In the genomic region with DNA sequence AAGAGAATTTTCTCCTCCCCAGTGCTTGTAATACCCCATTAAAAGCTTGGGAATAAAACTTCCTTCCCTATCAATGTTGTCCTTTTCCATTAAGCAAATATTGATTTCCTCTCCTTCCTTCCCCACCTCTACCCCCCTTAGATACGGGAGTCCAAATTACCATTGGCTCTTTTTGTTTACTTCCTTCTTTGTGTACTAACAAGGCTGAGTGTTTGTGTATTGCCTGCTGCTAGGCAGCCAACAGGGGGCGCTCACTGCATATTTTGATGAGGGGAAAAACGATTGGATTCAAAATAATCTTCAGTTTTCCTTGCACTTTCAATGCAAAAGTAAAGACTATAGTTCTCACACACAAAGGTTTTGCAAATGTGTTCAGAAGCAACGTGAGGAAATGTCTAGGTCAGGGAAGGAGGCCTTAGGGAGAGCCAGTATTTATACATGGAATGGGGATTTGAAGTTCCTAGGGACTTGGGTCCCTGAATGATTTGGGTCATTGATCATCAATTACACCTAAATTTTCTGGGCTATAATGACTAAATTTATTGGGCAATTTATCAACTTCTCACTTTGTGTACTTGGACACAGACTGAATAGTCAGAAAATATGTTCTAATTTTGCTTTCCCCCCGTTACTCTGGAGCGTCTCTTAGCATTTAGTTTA, we compare ENCODE assay signal across 8 cellular contexts. TPM values are rescaled to one million over a fixed set of nuclear protein-coding genes. Genes with fewer than 3 reads are reported as not detected.
DNase-seq lines count a peak whose midpoint lies in the region; ATAC-seq and TF ChIP-seq lines count a peak whose summit lies in the region.

No MANE protein-coding gene starts in this region.

- H3K4me3 Mint-ChIP-seq in activated CD4-positive, alpha-beta T cell treated with anti-CD3 and anti-CD28 coated beads, Interleukin-2, amount 10 ng/mL, durations not matched to agents 7 days and 5 days: no peak overlapping the region
- H3K4me3 Mint-ChIP-seq in naive thymus-derived CD4-positive, alpha-beta T cell: no peak overlapping the region

- no peaks in the 10 kb centered on the region for H3K36me3 Mint-ChIP-seq in activated CD4-positive, alpha-beta T cell treated with anti-CD3 and anti-CD28 coated beads, Interleukin-2, amount 10 ng/mL, durations not matched to agents 7 days and 5 days (ENCODE audit: low read depth)
- H3K36me3 Mint-ChIP-seq in naive thymus-derived CD4-positive, alpha-beta T cell: no peaks in the 10 kb centered on the region

- H3K27ac ChIP-seq in naive thymus-derived CD4-positive, alpha-beta T cell (ENCODE audit: low read depth, low read length): no peak overlapping the region
- H3K27ac ChIP-seq in tibial nerve: no peak overlapping the region

- DNase-seq in AG08396 (ENCODE audit: low spot score): peak; percentile 48
- DNase-seq in NCI-H2227 treated with DMSO at 0.1 percent for 48 hours (lab: John Stamatoyannopoulos, UW): peak; percentile 32
- peak; percentile 58 for DNase-seq in activated CD4-positive, alpha-beta T cell treated with anti-CD3 and anti-CD28 coated beads, Interleukin-2, amount 10 ng/mL, durations not matched to agents 7 days and 5 days
- peak; percentile 63 for DNase-seq in epithelial cell of esophagus (ENCODE audit: low read depth)
- DNase-seq in naive thymus-derived CD4-positive, alpha-beta T cell: peak in 3 of 9 donors; percentile 9 to 38 (median 19)
- peak; percentile 50 to 73 for DNase-seq in tibial nerve (ENCODE audit: low spot score in 2 of 2)

- no peaks in the 10 kb centered on the region for H3K27me3 ChIP-seq in naive thymus-derived CD4-positive, alpha-beta T cell (ENCODE audit: control insufficient read depth in 2 of 2, insufficient read depth in 2 of 2, low read length in 2 of 2)
- H3K27me3 ChIP-seq in tibial nerve: no peaks in the 10 kb centered on the region

- no peaks in the 10 kb centered on the region for H3K9me3 Mint-ChIP-seq in activated CD4-positive, alpha-beta T cell treated with anti-CD3 and anti-CD28 coated beads, Interleukin-2, amount 10 ng/mL, durations not matched to agents 7 days and 5 days
- no peaks in the 10 kb centered on the region for H3K9me3 Mint-ChIP-seq in naive thymus-derived CD4-positive, alpha-beta T cell

- POLR2A ChIA-PET in activated CD4-positive, alpha-beta T cell treated with anti-CD3 and anti-CD28 coated beads, Interleukin-2, amount 10 ng/mL, durations not matched to agents 7 days and 5 days (lab: Charles Lee): no interaction called here
- POLR2A ChIA-PET in naive thymus-derived CD4-positive, alpha-beta T cell (lab: Charles Lee): no interaction called here

- H3K4me3 ChIP-seq in epithelial cell of esophagus (ENCODE audit: low read length) (no peak overlapping the region), tibial nerve (no peak overlapping the region)
- H3K4me3 ChIP-seq in naive thymus-derived CD4-positive, alpha-beta T cell (ENCODE audit: low read length): no peak overlapping the region

- TF ChIP-seq CTCF in epithelial cell of esophagus (IDR thresholded peaks at IDR 0.05; ENCODE audit: insufficient read depth, low read depth, low read length, missing control alignments): peak; percentile 97
- TF ChIP-seq CTCF in tibial nerve (IDR thresholded peaks at IDR 0.05): peak; percentile 67 to 82 (median 72)

- H3K27ac Mint-ChIP-seq in activated CD4-positive, alpha-beta T cell treated with anti-CD3 and anti-CD28 coated beads, Interleukin-2, amount 10 ng/mL, durations not matched to agents 7 days and 5 days: no peak overlapping the region
- no peak overlapping the region for H3K27ac Mint-ChIP-seq in naive thymus-derived CD4-positive, alpha-beta T cell

- H3K27me3 Mint-ChIP-seq in activated CD4-positive, alpha-beta T cell treated with anti-CD3 and anti-CD28 coated beads, Interleukin-2, amount 10 ng/mL, durations not matched to agents 7 days and 5 days: peaks cover 4% of the 10 kb centered on the region
- peaks cover 7 to 20% (median 16%) of the 10 kb centered on the region in 5 donors for H3K27me3 Mint-ChIP-seq in naive thymus-derived CD4-positive, alpha-beta T cell

- no peaks in the 10 kb centered on the region for H3K36me3 ChIP-seq in naive thymus-derived CD4-positive, alpha-beta T cell (ENCODE audit: control insufficient read depth in 2 of 3, insufficient read depth in 3 of 3, low read length in 3 of 3)
- H3K36me3 ChIP-seq in tibial nerve: no peaks in the 10 kb centered on the region

- peak; percentile 92 for ATAC-seq in GM18502 (IDR thresholded peaks at IDR 0.05; ENCODE audit: poor library complexity, unreplicated experiment)
- peak; percentile 76 for ATAC-seq in HG02981 (IDR thresholded peaks at IDR 0.05; ENCODE audit: unreplicated experiment)
- ATAC-seq in naive thymus-derived CD4-positive, alpha-beta T cell: peak; percentile 41

- H3K9me3 ChIP-seq in naive thymus-derived CD4-positive, alpha-beta T cell (ENCODE audit: control insufficient read depth in 2 of 3, low read length in 3 of 3): no peaks in the 10 kb centered on the region
- H3K9me3 ChIP-seq in tibial nerve: no peaks in the 10 kb centered on the region

- no peaks in the 10 kb centered on the region for H3K4me1 ChIP-seq in naive thymus-derived CD4-positive, alpha-beta T cell (ENCODE audit: control insufficient read depth in 2 of 2, insufficient read depth in 2 of 2, low read length in 2 of 2)
- peaks cover 0 to 4% (median 0%) of the 10 kb centered on the region in 4 donors for H3K4me1 ChIP-seq in tibial nerve

- WGBS in tibial nerve, 2 donors: 26 to 30% methylated on average over 6 of the region's 6 CpGs

- H3K4me1 Mint-ChIP-seq in activated CD4-positive, alpha-beta T cell treated with anti-CD3 and anti-CD28 coated beads, Interleukin-2, amount 10 ng/mL, durations not matched to agents 7 days and 5 days: no peaks in the 10 kb centered on the region
- H3K4me1 Mint-ChIP-seq in naive thymus-derived CD4-positive, alpha-beta T cell: peaks cover 0 to 8% (median 0%) of the 10 kb centered on the region in 7 donors

- CTCF ChIA-PET in activated CD4-positive, alpha-beta T cell treated with anti-CD3 and anti-CD28 coated beads, Interleukin-2, amount 10 ng/mL, durations not matched to agents 7 days and 5 days (lab: Charles Lee): interaction anchor here (0.6 to 0.9 kb wide), 2 partner anchors 10 to 610 kb away, joined by 3 to 4 read pairs; no protein-coding TSS in a partner anchor
- CTCF ChIA-PET in naive thymus-derived CD4-positive, alpha-beta T cell (lab: Charles Lee): no interaction called here

- intact Hi-C loops in naive thymus-derived CD4-positive, alpha-beta T cell (cut with micrococcal nuclease): loop anchor here (1.0 to 2.0 kb wide), 3 partner anchors 135 to 588 kb away; no protein-coding TSS in a partner anchor

- TF ChIP-seq POLR2A in tibial nerve (IDR thresholded peaks at IDR 0.05): no peak

- TF ChIP-seq EP300 in tibial nerve (IDR thresholded peaks at IDR 0.05): no peak

RNA-seq across cellular contexts. Expression of a gene that starts 23.6 kb away (rescaled TPM):
- 10 to 100 TPM; 50.1 to 50.8 TPM for total RNA-seq in activated CD4-positive, alpha-beta T cell treated with anti-CD3 and anti-CD28 coated beads, Interleukin-2, amount 10 ng/mL, durations not matched to agents 7 days and 5 days
- 10 to 100 TPM; 37.1 to 65.0 (median 64.5) TPM for total RNA-seq in naive thymus-derived CD4-positive, alpha-beta T cell
- polyA plus RNA-seq in naive thymus-derived CD4-positive, alpha-beta T cell: 10 to 100 TPM; 33.1 to 34.6 TPM
- total RNA-seq in tibial nerve: 10 to 100 TPM; 31.2 to 47.5 (median 47.2) TPM

RNA-seq across cellular contexts. Expression of a gene that starts 45.1 kb away (rescaled TPM):
- under 1 TPM in 1 of 2 experiments, not detected in 1; 0.12 TPM for total RNA-seq in activated CD4-positive, alpha-beta T cell treated with anti-CD3 and anti-CD28 coated beads, Interleukin-2, amount 10 ng/mL, durations not matched to agents 7 days and 5 days
- under 1 TPM in 1 of 5 experiments, not detected in 4; 0.24 TPM for total RNA-seq in naive thymus-derived CD4-positive, alpha-beta T cell
- not detected for polyA plus RNA-seq in naive thymus-derived CD4-positive, alpha-beta T cell
- total RNA-seq in tibial nerve: 1 to 10 TPM in 3 of 4 donors, under 1 TPM in 1; 0.21 to 1.8 (median 1.3) TPM

Comparison
In these comparisons a context has a peak if more than half of its experiments do, and no peak if none do; other contexts are left out.
1. ATAC-seq: peak in every context shown above with its lines; median percentile 92 in GM18502; 76 in HG02981; 41 in naive thymus-derived CD4-positive, alpha-beta T cell.